Comparison of ENCODE assay signal across 2 cellular contexts in the genomic region with DNA sequence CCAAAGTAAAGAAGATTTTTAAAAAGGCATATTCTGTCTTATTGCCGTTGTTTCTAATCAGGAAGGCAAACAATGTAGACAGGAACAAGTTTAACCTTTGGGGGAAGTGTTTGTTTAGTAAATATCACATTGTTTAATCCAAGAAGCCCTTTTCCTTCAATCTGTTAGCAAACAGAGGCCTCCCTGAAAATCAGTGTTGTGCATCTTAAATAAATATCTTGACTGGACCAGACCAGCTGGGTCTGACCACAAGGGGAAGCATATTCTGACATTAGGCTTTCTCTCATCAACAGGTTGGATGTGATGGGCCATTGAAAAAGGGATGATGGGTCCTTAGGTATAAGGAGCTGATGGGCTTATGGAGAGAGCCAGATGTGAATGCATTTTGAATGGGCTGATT.
TF ChIP-seq lines count a peak whose summit lies in the region.

No MANE protein-coding gene starts in this region.

TF ChIP-seq in HepG2, 621 proteins besides CTCF, POLR2A, EP300 and RAD21:
- TF ChIP-seq ZNF34 (CRISPR knock-in tag; IDR thresholded peaks at IDR 0.05; ENCODE audit: borderline replicate concordance) (no peak), JUND (CRISPR knock-in tag; IDR thresholded peaks at IDR 0.05) (no peak), DR1 (CRISPR knock-in tag; IDR thresholded peaks at IDR 0.05) (no peak)

TF ChIP-seq in endothelial cell of umbilical vein, 7 proteins besides CTCF, POLR2A, EP300 and RAD21:
- TF ChIP-seq GATA2 (IDR thresholded peaks at IDR 0.05; ENCODE audit: insufficient read depth, insufficient read length, low read depth, low read length), result no peak
TF ChIP-seq in endothelial cell of umbilical vein: peak in this region for 0.
